ENCODE assay signal across 1 cellular context in genomic region chr1:173887627-173888026, GRCh38.
TF ChIP-seq lines count a peak whose summit lies in the region.

No MANE protein-coding gene starts in this region.

TF ChIP-seq in WTC11, 78 proteins besides CTCF, POLR2A, EP300 and RAD21:
- TF ChIP-seq AFF4 (CRISPR knock-in tag; IDR thresholded peaks at IDR 0.05; ENCODE audit: borderline replicate concordance): no peak
- no peak for TF ChIP-seq PRDM15 (CRISPR knock-in tag; IDR thresholded peaks at IDR 0.05)
- TF ChIP-seq ZNF416 (CRISPR knock-in tag; IDR thresholded peaks at IDR 0.05): no peak
- no peak for TF ChIP-seq MLX (CRISPR knock-in tag; IDR thresholded peaks at IDR 0.05)
- TF ChIP-seq MAX (CRISPR knock-in tag; IDR thresholded peaks at IDR 0.05): no peak
- no peak for TF ChIP-seq OVOL2 (CRISPR knock-in tag; IDR thresholded peaks at IDR 0.05; ENCODE audit: borderline replicate concordance)
- no peak for TF ChIP-seq ZBTB43 (CRISPR knock-in tag; IDR thresholded peaks at IDR 0.05)
- no peak for TF ChIP-seq ZNF317 (CRISPR knock-in tag; IDR thresholded peaks at IDR 0.05; ENCODE audit: borderline replicate concordance, low read depth)
- TF ChIP-seq ATF1 (CRISPR knock-in tag; IDR thresholded peaks at IDR 0.05): no peak
